ENCODE assay signal across 20 cellular contexts in the genomic region with DNA sequence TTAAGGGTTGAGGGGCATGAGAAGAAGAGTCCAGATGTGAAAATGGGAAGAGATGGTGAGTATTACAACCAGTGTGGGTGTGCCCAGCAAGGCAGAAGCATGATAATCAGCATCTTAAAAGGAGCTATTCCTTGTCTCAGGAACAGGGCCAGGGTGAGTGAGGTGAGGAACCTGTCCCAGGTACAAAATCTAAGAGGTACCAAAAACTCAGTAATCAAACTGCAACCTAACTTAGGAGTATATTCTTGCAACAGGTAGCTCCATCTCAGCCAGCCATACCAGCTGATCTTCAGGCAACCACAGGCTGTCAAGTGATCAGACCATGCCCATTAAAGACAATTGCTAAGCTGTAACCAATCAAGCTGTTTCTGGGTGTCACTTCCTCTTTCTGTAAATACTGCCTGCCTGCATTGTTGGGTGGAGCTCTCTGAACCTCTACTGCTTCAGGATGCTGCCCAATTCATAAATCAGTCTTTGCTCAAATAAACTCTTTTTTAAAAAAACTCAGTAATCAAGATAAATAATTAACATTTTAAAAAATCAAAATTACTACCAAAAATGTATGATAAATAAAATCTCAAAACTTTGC. TPM values are rescaled to one million over a fixed set of nuclear protein-coding genes. Genes with fewer than 3 reads are reported as not detected.
DNase-seq lines count a peak whose midpoint lies in the region; ATAC-seq and TF ChIP-seq lines count a peak whose summit lies in the region.
"Had no signal": no experiment of that assay in that cellular context is flagged by ENCODE, and none has a peak within 500 bp of the region (broad histone marks: within the 10 kb centered on the region; RNA-seq: fewer than 3 reads in every experiment).

No MANE protein-coding gene starts in this region.

- H3K4me3 ChIP-seq in upper lobe of right lung, result no peak overlapping the region
- H3K4me3 ChIP-seq: MG63 had no signal

- H3K36me3 ChIP-seq in upper lobe of right lung, result no peaks in the 10 kb centered on the region
- H3K36me3 ChIP-seq: MG63 had no signal

- H3K9me3 ChIP-seq in upper lobe of right lung, result peaks cover 7% of the 10 kb centered on the region
- H3K9me3 ChIP-seq: MG63 had no signal

- intact Hi-C loops in upper lobe of right lung (cut with DNase I) (no loop called here), posterior cingulate gyrus (cut with DNase I) (no loop called here)

- no peak overlapping the region for H3K27ac ChIP-seq in upper lobe of right lung
- H3K27ac ChIP-seq: foreskin keratinocyte, WERI-Rb-1 had no signal

- H3K27me3 ChIP-seq in upper lobe of right lung, result no peaks in the 10 kb centered on the region
- H3K27me3 ChIP-seq: foreskin keratinocyte, MG63 had no signal

- peak; percentile 79 for ATAC-seq in GM21447 (IDR thresholded peaks at IDR 0.05; ENCODE audit: unreplicated experiment)
- ATAC-seq in HG03521 (IDR thresholded peaks at IDR 0.05; ENCODE audit: unreplicated experiment), result peak; percentile 76
- ATAC-seq in upper lobe of right lung, result no peak
- ATAC-seq: foreskin keratinocyte had no signal

- DNase-seq in CD1c-positive myeloid dendritic cell (ENCODE audit: extremely low spot score), result peak; percentile 13
- peak; percentile 19 for DNase-seq in RPMI8226
- no peak for DNase-seq in upper lobe of right lung
- DNase-seq in DMS153 treated with DMSO at 0.1 percent for 48 hours (lab: John Stamatoyannopoulos, UW; ENCODE audit: unreplicated experiment), result no peak
- DNase-seq in posterior cingulate gyrus, result no peak
- DNase-seq in C1 segment of cervical spinal cord (lab: John Stamatoyannopoulos, UW), result no peak
- DNase-seq: activated CD8-positive, alpha-beta memory T cell treated with anti-CD3 and anti-CD28 coated beads for 24 hours; amniotic stem cell; endodermal cell; foreskin keratinocyte; GOT3; MG63; NK-92 treated with Interleukin-12 subunit alpha and Interleukin-12 subunit beta, amount 100 ng/mL, for 24 hours; WERI-Rb-1 had no signal

- TF ChIP-seq CTCF in upper lobe of right lung (IDR thresholded peaks at IDR 0.05), result no peak

- no peaks in the 10 kb centered on the region for H3K4me1 ChIP-seq in upper lobe of right lung

RNA-seq across cellular contexts. Expression of gene KEL, which starts 7.4 kb away (rescaled TPM):
- 0.87 TPM for total RNA-seq in upper lobe of right lung
- total RNA-seq: foreskin keratinocyte, lung microvascular endothelial cell had no signal

RNA-seq across cellular contexts. Expression of gene LLCFC1, which starts 15.5 kb away (rescaled TPM):
- not detected for total RNA-seq in upper lobe of right lung
- total RNA-seq: activated T-helper 2 cell treated with anti-CD3 and anti-CD28 coated beads, Interferon-gamma antibody, Interleukin-2, Interleukin-4, amounts not matched to agents 10 μg/mL and 5 μg/mL and 100 μg/mL, durations not matched to agents 14 hours and 24 hours and 36 hours; endodermal cell; foreskin keratinocyte; lung microvascular endothelial cell; neural crest cell; temporal lobe had no signal

RNA-seq across cellular contexts. Expression of gene TRPV5, which starts 21.2 kb away (rescaled TPM):
- not detected for total RNA-seq in upper lobe of right lung
- total RNA-seq: activated T-helper 2 cell treated with anti-CD3 and anti-CD28 coated beads, Interferon-gamma antibody, Interleukin-2, Interleukin-4, amounts not matched to agents 10 μg/mL and 5 μg/mL and 100 μg/mL, durations not matched to agents 14 hours and 24 hours and 36 hours; foreskin keratinocyte; lung microvascular endothelial cell; temporal lobe had no signal

Comparison
In these comparisons a context has a peak if more than half of its experiments do, and no peak if none do; other contexts are left out.
1. DNase-seq: peak in CD1c-positive myeloid dendritic cell (single experiment) and RPMI8226 (single experiment); none in upper lobe of right lung (single experiment), DMS153 treated with DMSO at 0.1 percent for 48 hours (single experiment), posterior cingulate gyrus (0 of 10) and C1 segment of cervical spinal cord (0 of 14).